Comparison of ENCODE assay signal across 10 cellular contexts in genomic region chr9:116450378-116451139, GRCh38.
DNase-seq lines count a peak whose midpoint lies in the region; ATAC-seq, FAIRE-seq and TF ChIP-seq lines count a peak whose summit lies in the region.
"Had no signal": no experiment of that assay in that cellular context is flagged by ENCODE, and none has a peak within 500 bp of the region (broad histone marks: within the 10 kb centered on the region; RNA-seq: fewer than 3 reads in every experiment).

No MANE protein-coding gene starts in this region.

- H3K4me3 ChIP-seq in AG10803 (ENCODE audit: low read length) (no peak overlapping the region), fibroblast of pulmonary artery (replicated peaks; ENCODE audit: low read depth, low read length) (no peak overlapping the region), sigmoid colon (no peak overlapping the region)

- 65 to 82% methylated on average over 3 of the region's 3 CpGs for WGBS in sigmoid colon, 2 donors

- H3K9me3 ChIP-seq in sigmoid colon: no peaks in the 10 kb centered on the region

- no peak for TF ChIP-seq EP300 in sigmoid colon (IDR thresholded peaks at IDR 0.05)

- no peak for TF ChIP-seq POLR2A in sigmoid colon (IDR thresholded peaks at IDR 0.05)

- ATAC-seq in GM21447 (IDR thresholded peaks at IDR 0.05; ENCODE audit: unreplicated experiment) (peak; percentile 93), HG03460 (IDR thresholded peaks at IDR 0.05; ENCODE audit: unreplicated experiment) (peak; percentile 96)
- no peak for ATAC-seq in stimulated activated naive CD8-positive, alpha-beta T cell treated with anti-CD3 and anti-CD28 coated beads, Interleukin-15, amount 100 ng/mL, for 72 hours

- H3K4me1 ChIP-seq in sigmoid colon: peaks cover 0 to 35% (median 9%) of the 10 kb centered on the region in 4 donors

- H3K27ac ChIP-seq in sigmoid colon: peak overlapping the region in 2 of 4 donors; percentile 51

- FAIRE-seq in D721Med (lab: Jason Lieb, UNC): no peak

- no peaks in the 10 kb centered on the region for H3K36me3 ChIP-seq in sigmoid colon

- H3K27me3 ChIP-seq in sigmoid colon: no peaks in the 10 kb centered on the region

- no peaks in the 10 kb centered on the region for H3K27me3 Mint-ChIP-seq in stimulated activated naive CD8-positive, alpha-beta T cell treated with anti-CD3 and anti-CD28 coated beads, Interleukin-15, amount 100 ng/mL, for 72 hours
- H3K27me3 Mint-ChIP-seq: CD4-positive, CD25-positive, alpha-beta regulatory T cell had no signal

- no peaks in the 10 kb centered on the region for H3K4me1 Mint-ChIP-seq in stimulated activated naive CD8-positive, alpha-beta T cell treated with anti-CD3 and anti-CD28 coated beads, Interleukin-15, amount 100 ng/mL, for 72 hours
- H3K4me1 Mint-ChIP-seq: CD4-positive, CD25-positive, alpha-beta regulatory T cell had no signal

- H3K27ac Mint-ChIP-seq in stimulated activated naive CD8-positive, alpha-beta T cell treated with anti-CD3 and anti-CD28 coated beads, Interleukin-15, amount 100 ng/mL, for 72 hours: no peak overlapping the region
- H3K27ac Mint-ChIP-seq: CD4-positive, CD25-positive, alpha-beta regulatory T cell had no signal

- intact Hi-C loops in sigmoid colon (cut with DNase I): no loop called here

- TF ChIP-seq CTCF in AG10803 (conservative IDR thresholded peaks at IDR 0.05; ENCODE audit: low read length): no peak
- no peak for TF ChIP-seq CTCF in fibroblast of pulmonary artery (IDR thresholded peaks at IDR 0.05; ENCODE audit: low read length, missing control alignments)
- no peak for TF ChIP-seq CTCF in D721Med (IDR thresholded peaks at IDR 0.05; ENCODE audit: insufficient read depth, missing control alignments)
- TF ChIP-seq CTCF in sigmoid colon (IDR thresholded peaks at IDR 0.05): no peak

- no peaks in the 10 kb centered on the region for H3K9me3 Mint-ChIP-seq in stimulated activated naive CD8-positive, alpha-beta T cell treated with anti-CD3 and anti-CD28 coated beads, Interleukin-15, amount 100 ng/mL, for 72 hours

- DNase-seq in AG10803 (ENCODE audit: low read depth) (peak; percentile 55), fibroblast of pulmonary artery (ENCODE audit: low read depth) (peak; percentile 88), NCI-H2227 treated with DMSO at 0.1 percent for 48 hours (lab: John Stamatoyannopoulos, UW) (no peak), D721Med (ENCODE audit: insufficient read length, low spot score) (no peak), sigmoid colon (no peak)
- DNase-seq in stimulated activated naive CD8-positive, alpha-beta T cell treated with anti-CD3 and anti-CD28 coated beads, Interleukin-15, amount 100 ng/mL, for 72 hours: no peak
- DNase-seq: CD4-positive, CD25-positive, alpha-beta regulatory T cell; NCI-H2081 had no signal

- H3K4me3 Mint-ChIP-seq in stimulated activated naive CD8-positive, alpha-beta T cell treated with anti-CD3 and anti-CD28 coated beads, Interleukin-15, amount 100 ng/mL, for 72 hours: no peak overlapping the region

Comparison
In these comparisons a context has a peak if more than half of its experiments do, and no peak if none do; other contexts are left out.
1. DNase-seq: peak in AG10803 (single experiment) and fibroblast of pulmonary artery (single experiment); none in NCI-H2227 treated with DMSO at 0.1 percent for 48 hours (single experiment), stimulated activated naive CD8-positive, alpha-beta T cell treated with anti-CD3 and anti-CD28 coated beads, Interleukin-15, amount 100 ng/mL, for 72 hours (0 of 2), D721Med (single experiment) and sigmoid colon (single experiment).